Comparison of ENCODE assay signal across 22 cellular contexts in the genomic region with DNA sequence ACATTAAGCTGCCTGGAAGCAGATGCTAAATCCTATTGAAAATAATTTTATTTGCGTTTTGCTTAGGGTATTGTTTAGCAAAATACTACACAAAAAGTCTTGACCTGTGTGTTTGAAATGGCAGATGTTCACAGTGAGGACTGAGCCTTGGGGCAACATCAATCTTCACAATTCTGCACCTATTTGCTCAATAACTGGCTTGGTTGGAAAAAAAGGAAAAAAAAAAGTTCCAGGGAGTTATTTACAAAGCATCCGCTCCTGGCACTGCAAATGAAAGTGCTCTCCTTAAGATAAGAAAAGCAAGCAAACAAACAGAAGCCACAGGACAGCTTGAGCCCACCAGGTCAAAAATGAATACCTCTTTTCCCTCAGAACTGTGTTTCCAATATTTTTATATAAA.
DNase-seq lines count a peak whose midpoint lies in the region; ATAC-seq, FAIRE-seq and TF ChIP-seq lines count a peak whose summit lies in the region.
"Had no signal": no experiment of that assay in that cellular context is flagged by ENCODE, and none has a peak within 500 bp of the region (broad histone marks: within the 10 kb centered on the region; RNA-seq: fewer than 3 reads in every experiment).

No MANE protein-coding gene starts in this region.

- ATAC-seq in A549, result no peak
- ATAC-seq in body of pancreas, result peak; percentile 38
- ATAC-seq in GM19452 (IDR thresholded peaks at IDR 0.05; ENCODE audit: unreplicated experiment), result no peak
- ATAC-seq in GM21825 (IDR thresholded peaks at IDR 0.05; ENCODE audit: unreplicated experiment), result no peak

- DNase-seq in A549 (ENCODE audit: low read depth in 1 of 2, low spot score in 1 of 2) (no peak), HAP-1 (ENCODE audit: low spot score in 2 of 2) (peak; percentile 41), NCI-H2081 treated with DMSO at 0.1 percent for 48 hours (lab: John Stamatoyannopoulos, UW) (peak; percentile 33), body of pancreas (peak in 2 of 4 donors; percentile 32 to 40), activated gamma-delta T cell treated with Interleukin-2 at 50 U/mL for 16 hours (no peak), NCI-H524 treated with DMSO at 0.1 percent for 48 hours (lab: John Stamatoyannopoulos, UW) (no peak)
- DNase-seq: CD4-positive, alpha-beta T cell; GDM1; KBM-7; NCI-H1048; NCI-H2029; NCI-H226; Peyer's patch; Right ventricle myocardium superior; T-helper 1 cell; T1000 had no signal

- H3K4me1 ChIP-seq in A549 (peaks cover 23% of the 10 kb centered on the region), HAP-1 (peaks cover 6% of the 10 kb centered on the region), body of pancreas (peaks cover 13% of the 10 kb centered on the region)
- H3K4me1 ChIP-seq: Peyer's patch had no signal

- H3K9me3 ChIP-seq in A549, result no peaks in the 10 kb centered on the region
- H3K9me3 ChIP-seq in HAP-1, result no peaks in the 10 kb centered on the region; the same call in 1 of the 2 replicates
- H3K9me3 ChIP-seq in body of pancreas, result peaks cover 0 to 6% (median 0%) of the 10 kb centered on the region in 3 donors
- H3K9me3 ChIP-seq: Peyer's patch had no signal

- CTCF ChIA-PET in A549 (lab: Yijun Ruan, JAX), result interaction anchor here (1.0 kb wide), 1 partner anchor 21 kb away, joined by 3 read pairs; no protein-coding TSS in a partner anchor

- H3K36me3 ChIP-seq in HAP-1 (replicated peaks) (no peaks in the 10 kb centered on the region), body of pancreas (replicated peaks in 1 of 2; ENCODE audit: insufficient read depth in 1 of 2, low read depth in 2 of 2) (no peaks in the 10 kb centered on the region)
- H3K36me3 ChIP-seq: Peyer's patch had no signal

- TF ChIP-seq EP300 in A549 (IDR thresholded peaks at IDR 0.05), result no peak

- no peak overlapping the region for H3K4me3 ChIP-seq in A549
- no peak overlapping the region for H3K4me3 ChIP-seq in HAP-1
- no peak overlapping the region for H3K4me3 ChIP-seq in body of pancreas
- H3K4me3 ChIP-seq: Peyer's patch, SK-N-MC had no signal

- POLR2A ChIA-PET in A549 (lab: Yijun Ruan, JAX), result no interaction called here

- TF ChIP-seq POLR2A in A549 (IDR thresholded peaks at IDR 0.05; ENCODE audit: low read length), result no peak
- no peak for TF ChIP-seq POLR2A in body of pancreas (IDR thresholded peaks at IDR 0.05)

- in situ Hi-C loops in HAP-1 (cut with MboI; ENCODE audit: low sequenced_read_pairs), result no loop called here

- WGBS in A549 (ENCODE audit: missing lambda C conversion rate), result 23% methylated on average over 2 of the region's 2 CpGs
- 22 to 26% methylated on average over 2 of the region's 2 CpGs for WGBS in body of pancreas, 2 donors

- H3K4me2 ChIP-seq in A549, result 0 out of 3 replicates have a peak overlapping the region, but pooled peaks have one; percentile 23

- peaks cover 2% of the 10 kb centered on the region; the same call in 1 of the 2 replicates for H3K27me3 ChIP-seq in HAP-1 (ENCODE audit: low read depth)
- no peaks in the 10 kb centered on the region for H3K27me3 ChIP-seq in body of pancreas
- H3K27me3 ChIP-seq: Peyer's patch had no signal

- no peak for FAIRE-seq in A549 (lab: Jason Lieb, UNC)
- FAIRE-seq: GM12891, GM18507, H1 had no signal

- TF ChIP-seq RAD21 in A549 (conservative IDR thresholded peaks at IDR 0.05 in 1 of 2, IDR thresholded peaks at IDR 0.05 in 1 of 2), result no peak

- intact Hi-C loops in body of pancreas (cut with DNase I), result no loop called here

- H3K27ac ChIP-seq in A549 (peak overlapping the region in 1 of 2 experiments; percentile 1; a peak in 1 of 6 replicates), body of pancreas (peak overlapping the region in 2 of 4 donors; percentile 18 to 32)
- H3K27ac ChIP-seq: Peyer's patch, SK-N-MC had no signal

- no peak for TF ChIP-seq CTCF in A549 (IDR thresholded peaks at IDR 0.05)
- TF ChIP-seq CTCF in body of pancreas (IDR thresholded peaks at IDR 0.05), result no peak

TF ChIP-seq in A549, 52 proteins besides CTCF, POLR2A, EP300 and RAD21:
- TF ChIP-seq HDAC2 (IDR thresholded peaks at IDR 0.05), result no peak
- TF ChIP-seq FOSL2 (IDR thresholded peaks at IDR 0.05), result no peak
- TF ChIP-seq FOSL2 (CRISPR knock-in tag; IDR thresholded peaks at IDR 0.05), result no peak
- no peak for TF ChIP-seq EHF (CRISPR knock-in tag; IDR thresholded peaks at IDR 0.05)
- no peak for TF ChIP-seq ZNF302 (CRISPR knock-in tag; IDR thresholded peaks at IDR 0.05)
- no peak for TF ChIP-seq SREBF2 (IDR thresholded peaks at IDR 0.05)
- no peak for TF ChIP-seq MAZ (IDR thresholded peaks at IDR 0.05; ENCODE audit: borderline replicate concordance, low read depth, low read length)
- TF ChIP-seq, protein P1, sequence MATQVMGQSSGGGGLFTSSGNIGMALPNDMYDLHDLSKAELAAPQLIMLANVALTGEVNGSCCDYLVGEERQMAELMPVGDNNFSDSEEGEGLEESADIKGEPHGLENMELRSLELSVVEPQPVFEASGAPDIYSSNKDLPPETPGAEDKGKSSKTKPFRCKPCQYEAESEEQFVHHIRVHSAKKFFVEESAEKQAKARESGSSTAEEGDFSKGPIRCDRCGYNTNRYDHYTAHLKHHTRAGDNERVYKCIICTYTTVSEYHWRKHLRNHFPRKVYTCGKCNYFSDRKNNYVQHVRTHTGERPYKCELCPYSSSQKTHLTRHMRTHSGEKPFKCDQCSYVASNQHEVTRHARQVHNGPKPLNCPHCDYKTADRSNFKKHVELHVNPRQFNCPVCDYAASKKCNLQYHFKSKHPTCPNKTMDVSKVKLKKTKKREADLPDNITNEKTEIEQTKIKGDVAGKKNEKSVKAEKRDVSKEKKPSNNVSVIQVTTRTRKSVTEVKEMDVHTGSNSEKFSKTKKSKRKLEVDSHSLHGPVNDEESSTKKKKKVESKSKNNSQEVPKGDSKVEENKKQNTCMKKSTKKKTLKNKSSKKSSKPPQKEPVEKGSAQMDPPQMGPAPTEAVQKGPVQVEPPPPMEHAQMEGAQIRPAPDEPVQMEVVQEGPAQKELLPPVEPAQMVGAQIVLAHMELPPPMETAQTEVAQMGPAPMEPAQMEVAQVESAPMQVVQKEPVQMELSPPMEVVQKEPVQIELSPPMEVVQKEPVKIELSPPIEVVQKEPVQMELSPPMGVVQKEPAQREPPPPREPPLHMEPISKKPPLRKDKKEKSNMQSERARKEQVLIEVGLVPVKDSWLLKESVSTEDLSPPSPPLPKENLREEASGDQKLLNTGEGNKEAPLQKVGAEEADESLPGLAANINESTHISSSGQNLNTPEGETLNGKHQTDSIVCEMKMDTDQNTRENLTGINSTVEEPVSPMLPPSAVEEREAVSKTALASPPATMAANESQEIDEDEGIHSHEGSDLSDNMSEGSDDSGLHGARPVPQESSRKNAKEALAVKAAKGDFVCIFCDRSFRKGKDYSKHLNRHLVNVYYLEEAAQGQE (IDR thresholded peaks at IDR 0.05), result no peak
- no peak for TF ChIP-seq KDM5A (IDR thresholded peaks at IDR 0.05)
- TF ChIP-seq EHMT2 (IDR thresholded peaks at IDR 0.05; ENCODE audit: low read depth), result no peak
- TF ChIP-seq, protein P2, sequence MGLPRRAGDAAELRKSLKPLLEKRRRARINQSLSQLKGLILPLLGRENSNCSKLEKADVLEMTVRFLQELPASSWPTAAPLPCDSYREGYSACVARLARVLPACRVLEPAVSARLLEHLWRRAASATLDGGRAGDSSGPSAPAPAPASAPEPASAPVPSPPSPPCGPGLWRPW (IDR thresholded peaks at IDR 0.05), result no peak
- no peak for TF ChIP-seq CBX2 (IDR thresholded peaks at IDR 0.05; ENCODE audit: borderline replicate concordance, low read depth)
- TF ChIP-seq POLR2AphosphoS2 (conservative IDR thresholded peaks at IDR 0.05; ENCODE audit: low read length), result no peak
- TF ChIP-seq HOXB13 (CRISPR knock-in tag; IDR thresholded peaks at IDR 0.05; ENCODE audit: low read depth), result no peak
- TF ChIP-seq HOXB5 (CRISPR knock-in tag; IDR thresholded peaks at IDR 0.05), result no peak

Comparison
In these comparisons a context has a peak if more than half of its experiments do, and no peak if none do; other contexts are left out.
1. DNase-seq: peak in HAP-1 (2 of 2) and NCI-H2081 treated with DMSO at 0.1 percent for 48 hours (single experiment); none in A549 (0 of 2), activated gamma-delta T cell treated with Interleukin-2 at 50 U/mL for 16 hours (single experiment) and NCI-H524 treated with DMSO at 0.1 percent for 48 hours (single experiment).